In the genomic region with DNA sequence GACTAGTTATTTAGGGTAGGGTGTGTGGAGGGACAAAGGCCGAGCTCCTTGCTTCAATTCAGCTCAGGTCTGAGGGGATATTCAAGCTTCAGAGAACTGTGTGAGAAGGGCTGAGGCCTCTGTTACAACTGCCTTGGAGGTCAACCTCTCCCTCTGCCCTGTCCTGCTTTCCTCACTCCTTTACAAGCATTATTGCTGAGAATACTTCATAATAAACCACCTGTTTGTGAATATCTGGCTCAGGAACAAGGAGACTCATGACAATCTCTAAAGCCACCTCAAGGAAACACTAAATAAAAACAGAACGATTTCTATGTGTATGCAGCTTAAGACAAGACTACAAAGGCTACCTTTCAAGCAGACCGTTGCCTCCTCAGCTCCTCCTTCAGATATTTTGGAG, we compare ENCODE assay signal across 26 cellular contexts. TPM values are rescaled to one million over a fixed set of nuclear protein-coding genes. Genes with fewer than 3 reads are reported as not detected.
DNase-seq lines count a peak whose midpoint lies in the region; ATAC-seq, FAIRE-seq and TF ChIP-seq lines count a peak whose summit lies in the region.
"Had no signal": no experiment of that assay in that cellular context is flagged by ENCODE, and none has a peak within 500 bp of the region (broad histone marks: within the 10 kb centered on the region; RNA-seq: fewer than 3 reads in every experiment).

No MANE protein-coding gene starts in this region.

- peaks cover 0 to 5% (median 0%) of the 10 kb centered on the region in 4 experiments; a peak in 4 of 7 replicates for H3K4me1 ChIP-seq in H1 (replicated peaks in 1 of 4; ENCODE audit: control insufficient read depth in 3 of 4, insufficient read depth in 4 of 4, low read length in 3 of 4)
- H3K4me1 ChIP-seq in neuronal stem cell (ENCODE audit: control insufficient read depth in 2 of 2, insufficient read depth in 1 of 2, low read depth in 1 of 2, low read length in 2 of 2), result peaks cover 4 to 9% of the 10 kb centered on the region in 2 donors
- H3K4me1 ChIP-seq in tibial artery, result peaks cover 0 to 54% (median 20%) of the 10 kb centered on the region in 4 donors
- H3K4me1 ChIP-seq in psoas muscle, result no peaks in the 10 kb centered on the region
- H3K4me1 ChIP-seq: A549; BLaER1 treated with 17β-estradiol and CSF1 and Interleukin-3, amounts not matched to agents 10 nM and 100 nM had no signal

- no peaks in the 10 kb centered on the region for H3K36me3 ChIP-seq in H1 (ENCODE audit: control insufficient read depth in 2 of 4, insufficient read depth in 4 of 4, low read length in 3 of 4)
- no peaks in the 10 kb centered on the region for H3K36me3 ChIP-seq in neuronal stem cell (replicated peaks in 1 of 2; ENCODE audit: control insufficient read depth in 2 of 2, insufficient read depth in 2 of 2, low read length in 2 of 2)
- no peaks in the 10 kb centered on the region for H3K36me3 ChIP-seq in tibial artery
- H3K36me3 ChIP-seq in psoas muscle (ENCODE audit: insufficient read depth in 1 of 2, low read depth in 1 of 2), result no peaks in the 10 kb centered on the region
- H3K36me3 ChIP-seq: BLaER1 treated with 17β-estradiol and CSF1 and Interleukin-3, amounts not matched to agents 10 nM and 100 nM had no signal

- H3K56ac ChIP-seq in H1 (replicated peaks; ENCODE audit: insufficient read length, low read depth, low read length), result no peak overlapping the region

- H3K27me3 Mint-ChIP-seq in mesothelial cell of epicardium (ENCODE audit: low read depth), result no peaks in the 10 kb centered on the region

- H3K4me3 Mint-ChIP-seq in mesothelial cell of epicardium, result no peak overlapping the region
- H3K4me3 Mint-ChIP-seq: CD4-positive, alpha-beta T cell had no signal

- no peak overlapping the region for H2AK5ac ChIP-seq in H1 (ENCODE audit: low read depth, low read length)
- H2AK5ac ChIP-seq in neuronal stem cell (ENCODE audit: low read depth, low read length), result no peak overlapping the region

- H2BK15ac ChIP-seq in H1 (ENCODE audit: low read length) (no peak overlapping the region), neuronal stem cell (ENCODE audit: low read length) (no peak overlapping the region)

- no peaks in the 10 kb centered on the region for H4K20me1 ChIP-seq in H1 (replicated peaks in 1 of 2; ENCODE audit: control insufficient read depth in 1 of 2, insufficient read depth in 2 of 2, low read length in 2 of 2)
- H4K20me1 ChIP-seq: BLaER1 treated with 17β-estradiol and CSF1 and Interleukin-3, amounts not matched to agents 10 nM and 100 nM had no signal

- no peak overlapping the region for H3K4me3 ChIP-seq in H1 (ENCODE audit: extremely low read depth in 1 of 4, insufficient read depth in 2 of 4, low read depth in 3 of 4, low read length in 4 of 4)
- H3K4me3 ChIP-seq in neuronal stem cell (ENCODE audit: low read length in 2 of 2), result no peak overlapping the region
- H3K4me3 ChIP-seq in tibial artery, result no peak overlapping the region
- no peak overlapping the region for H3K4me3 ChIP-seq in psoas muscle
- H3K4me3 ChIP-seq: A549; BLaER1 treated with 17β-estradiol and CSF1 and Interleukin-3, amounts not matched to agents 10 nM and 100 nM had no signal

- no peak overlapping the region for H2BK5ac ChIP-seq in H1 (ENCODE audit: low read depth, low read length)
- H2BK5ac ChIP-seq in neuronal stem cell (ENCODE audit: low read length), result no peak overlapping the region

- H2BK120ac ChIP-seq in H1 (replicated peaks; ENCODE audit: low read depth, low read length) (no peak overlapping the region), neuronal stem cell (ENCODE audit: low read depth, low read length) (no peak overlapping the region)

- peaks cover 4% of the 10 kb centered on the region for H3K9me3 Mint-ChIP-seq in mesothelial cell of epicardium
- H3K9me3 Mint-ChIP-seq: CD4-positive, alpha-beta T cell had no signal

- POLR2A ChIA-PET in H1 (lab: Charles Lee; ENCODE audit: partially characterized antibody), result interaction anchor here (1.2 kb wide), 1 partner anchor 29 kb away, joined by 4 read pairs; no protein-coding TSS in a partner anchor

- no peaks in the 10 kb centered on the region for H3K23me2 ChIP-seq in H1 (ENCODE audit: low read depth, low read length)

- H3K9ac ChIP-seq in H1 (replicated peaks in 1 of 4; ENCODE audit: extremely low read depth in 1 of 4, low read depth in 3 of 4, low read length in 3 of 4) (no peak overlapping the region), neuronal stem cell (ENCODE audit: low read depth, low read length, poor library complexity) (no peak overlapping the region)
- H3K9ac ChIP-seq: BLaER1 treated with 17β-estradiol and CSF1 and Interleukin-3, amounts not matched to agents 10 nM and 100 nM; SK-N-SH had no signal

- no peaks in the 10 kb centered on the region for H3K36me3 Mint-ChIP-seq in mesothelial cell of epicardium

- H3K23ac ChIP-seq in H1 (ENCODE audit: insufficient read length) (no peak overlapping the region), neuronal stem cell (ENCODE audit: low read depth, low read length, poor library complexity) (no peak overlapping the region)

- intact Hi-C loops in tibial artery (cut with DNase I; ENCODE audit: low total_unique reads), result no loop called here
- intact Hi-C loops in psoas muscle (cut with DNase I), result no loop called here

- H4K8ac ChIP-seq in H1 (ENCODE audit: extremely low read depth, insufficient read depth, low read length), result no peak overlapping the region
- H4K8ac ChIP-seq in neuronal stem cell (ENCODE audit: low read depth, low read length), result no peak overlapping the region

- DNase-seq in H1 (ENCODE audit: low read depth in 1 of 2, low spot score in 2 of 2) (no peak), mesothelial cell of epicardium (ENCODE audit: low spot score in 2 of 2, unreplicated experiment in 2 of 2) (no peak), neuronal stem cell (ENCODE audit: low spot score) (no peak), tibial artery (no peak), DMS 273 (lab: John Stamatoyannopoulos, UW; ENCODE audit: unreplicated experiment) (no peak), T-helper 2 cell (no peak), psoas muscle (no peak)
- DNase-seq: AML-193; CD4-positive, alpha-beta T cell; DMS53; MV-4-11; NCI-H1105; NCI-H146; NCI-H1930; NCI-H2107; NCI-H446; NCI-H524 treated with DMSO at 0.1 percent for 48 hours; NK-92 treated with Interleukin-12 subunit alpha and Interleukin-12 subunit beta, amount 100 ng/mL, for 24 hours; PC-3; SK-N-SH had no signal

- no peak for ATAC-seq in psoas muscle
- ATAC-seq: A549, PC-3 had no signal

- CTCF ChIA-PET in H1 (lab: Charles Lee; ENCODE audit: partially characterized antibody), result interaction anchor here (0.6 kb wide), 1 partner anchor 52 kb away, joined by 3 read pairs; no protein-coding TSS in a partner anchor

- H4K5ac ChIP-seq in H1 (ENCODE audit: insufficient read length, low read depth, low read length), result no peak overlapping the region

- H3K4me2 ChIP-seq in H1 (ENCODE audit: insufficient read depth in 1 of 2, low read depth in 2 of 2, low read length in 2 of 2) (no peak overlapping the region), neuronal stem cell (ENCODE audit: insufficient read depth, low read length, poor library complexity, severe bottlenecking) (no peak overlapping the region)
- H3K4me2 ChIP-seq: A549; BLaER1 treated with 17β-estradiol and CSF1 and Interleukin-3, amounts not matched to agents 10 nM and 100 nM; SK-N-SH had no signal

- 82% methylated on average over 3 of the region's 3 CpGs; no CpG with 5 or more reads in 1 of the 2 experiments for WGBS in H1 (ENCODE audit: extremely low coverage in 1 of 2, insufficient coverage in 1 of 2, insufficient read length in 1 of 2, insufficient replicate concordance in 2 of 2, low coverage in 1 of 2, low lambda C conversion rate in 2 of 2, missing lambda C conversion rate in 1 of 2), 2 experiments
- WGBS in neuronal stem cell (ENCODE audit: extremely low coverage in 2 of 2, insufficient read length in 2 of 2, insufficient replicate concordance in 1 of 2), 2 donors, result no CpG with 5 or more reads among the region's 3 CpGs
- 64 to 91% (median 71%) methylated on average over 3 of the region's 3 CpGs for WGBS in psoas muscle, 3 donors

- H2AFZ ChIP-seq in H1 (ENCODE audit: low read length) (0 out of 2 replicates have a peak overlapping the region, but pooled peaks have one; percentile 11), neuronal stem cell (ENCODE audit: low read length) (peak overlapping the region; percentile 38)

- H2BK20ac ChIP-seq in H1 (ENCODE audit: low read length), result no peak overlapping the region

- no peaks in the 10 kb centered on the region for H3K27me3 ChIP-seq in H1 (replicated peaks in 1 of 4; ENCODE audit: control insufficient read depth in 3 of 4, extremely low read depth in 1 of 4, insufficient read depth in 3 of 4, low read length in 3 of 4)
- H3K27me3 ChIP-seq in neuronal stem cell (ENCODE audit: control insufficient read depth in 3 of 3, insufficient read depth in 3 of 3, low read depth in 1 of 3, low read length in 3 of 3), result no peaks in the 10 kb centered on the region
- no peaks in the 10 kb centered on the region for H3K27me3 ChIP-seq in tibial artery
- no peaks in the 10 kb centered on the region for H3K27me3 ChIP-seq in psoas muscle (ENCODE audit: insufficient read depth in 3 of 3, low read length in 2 of 3)
- H3K27me3 ChIP-seq: BLaER1 treated with 17β-estradiol and CSF1 and Interleukin-3, amounts not matched to agents 10 nM and 100 nM had no signal

- H3K9me3 ChIP-seq in H1 (ENCODE audit: insufficient read depth in 2 of 2, low read depth in 1 of 2, low read length in 1 of 2) (0 out of 4 replicates have a peak, but pooled peaks cover 0 to 1% of the 10 kb centered on the region in 2 experiments), neuronal stem cell (replicated peaks in 1 of 2; ENCODE audit: control insufficient read depth in 2 of 2, insufficient read depth in 1 of 2, low read depth in 1 of 2, low read length in 2 of 2) (no peaks in the 10 kb centered on the region), tibial artery (no peaks in the 10 kb centered on the region), psoas muscle (no peaks in the 10 kb centered on the region)
- H3K9me3 ChIP-seq: A549, SK-N-SH had no signal

- H3K18ac ChIP-seq in H1 (ENCODE audit: extremely low read depth, low read length) (no peak overlapping the region), neuronal stem cell (ENCODE audit: low read length) (no peak overlapping the region)

- no peak for TF ChIP-seq RAD21 in H1 (IDR thresholded peaks at IDR 0.05 in 1 of 2, conservative IDR thresholded peaks at IDR 0.05 in 1 of 2; ENCODE audit: low read depth in 2 of 2, low read length in 2 of 2)

- no peak for TF ChIP-seq EP300 in H1 (IDR thresholded peaks at IDR 0.05; ENCODE audit: borderline replicate concordance in 1 of 2, low read depth in 2 of 2, low read length in 2 of 2)

- H3K4ac ChIP-seq in H1 (replicated peaks; ENCODE audit: insufficient read length, low read depth, low read length) (no peak overlapping the region), neuronal stem cell (ENCODE audit: low read length) (no peak overlapping the region)

- H3K79me1 ChIP-seq in H1 (ENCODE audit: low read depth, low read length), result no peaks in the 10 kb centered on the region
- no peaks in the 10 kb centered on the region for H3K79me1 ChIP-seq in neuronal stem cell (ENCODE audit: low read depth, low read length)

- peak overlapping the region; percentile 0 for H3K27ac Mint-ChIP-seq in mesothelial cell of epicardium
- H3K27ac Mint-ChIP-seq: CD4-positive, alpha-beta T cell had no signal

- no peak for TF ChIP-seq POLR2A in H1 (IDR thresholded peaks at IDR 0.05; ENCODE audit: control extremely low read depth in 1 of 2, low read depth in 2 of 2, low read length in 2 of 2)

- H3K27ac ChIP-seq in H1 (ENCODE audit: low read depth, low read length) (no peak overlapping the region), neuronal stem cell (replicated peaks; ENCODE audit: low read length) (no peak overlapping the region), tibial artery (peak overlapping the region; percentile 19 to 20), psoas muscle (no peak overlapping the region)
- H3K27ac ChIP-seq: A549; BLaER1 treated with 17β-estradiol and CSF1 and Interleukin-3, amounts not matched to agents 10 nM and 100 nM had no signal

- no peak for FAIRE-seq in H1 (lab: Jason Lieb, UNC)
- FAIRE-seq: D721Med, G401.6, HTR-8/SVneo had no signal

- no peaks in the 10 kb centered on the region for H3K79me2 ChIP-seq in H1 (ENCODE audit: control insufficient read depth in 1 of 2, insufficient read depth in 2 of 2, low read length in 2 of 2)

- no peak overlapping the region for H4K91ac ChIP-seq in H1 (replicated peaks; ENCODE audit: insufficient read length, low read length)
- no peak overlapping the region for H4K91ac ChIP-seq in neuronal stem cell (ENCODE audit: low read depth, low read length, poor library complexity)

- no peak for TF ChIP-seq CTCF in H1 (IDR thresholded peaks at IDR 0.05; ENCODE audit: control extremely low read depth in 1 of 3, insufficient read depth in 1 of 3, low read depth in 1 of 3, low read length in 3 of 3)
- no peak for TF ChIP-seq CTCF in mesothelial cell of epicardium (IDR thresholded peaks at IDR 0.05; ENCODE audit: unreplicated experiment)
- TF ChIP-seq CTCF in tibial artery (IDR thresholded peaks at IDR 0.05), result no peak
- no peak for TF ChIP-seq CTCF in psoas muscle (IDR thresholded peaks at IDR 0.05)

- H3K14ac ChIP-seq in H1 (ENCODE audit: insufficient read length), result no peak overlapping the region
- no peak overlapping the region for H3K14ac ChIP-seq in neuronal stem cell (ENCODE audit: low read length)

- peaks cover 31% of the 10 kb centered on the region for H3K4me1 Mint-ChIP-seq in mesothelial cell of epicardium

- H2BK12ac ChIP-seq in H1 (ENCODE audit: low read depth, low read length), result no peak overlapping the region
- H2BK12ac ChIP-seq in neuronal stem cell (ENCODE audit: low read length), result no peak overlapping the region

RNA-seq across cellular contexts. Expression of gene OTOGL, which starts 21.7 kb away (rescaled TPM):
- total RNA-seq in H1 (2021; fragmentation: NEBNext Ultra II Directional; extraction: Animal tissue kit (Norgen Biotek cat#: 25700)), result 0.17 and 0.31 TPM in 2 replicates
- polyA plus RNA-seq in H1 (2011; rRNA removed), result 0.11 and 0.12 TPM in 2 replicates
- 0.21 TPM for polyA plus RNA-seq in H1 (2011; cell fraction: cytosol; rRNA removed)
- polyA plus RNA-seq in H1 (2011; cell fraction: nucleus; rRNA removed), result 0.39 TPM
- polyA plus RNA-seq in H1 (2012, experiment 1 of 2), result 0.05 to 0.41 TPM (median 0.18 TPM) in 4 replicates
- not detected for polyA plus RNA-seq in H1 (2012, experiment 2 of 2)
- 0.14 TPM for polyA plus RNA-seq in H1 (2013, experiment 1 of 2)
- 0.09 TPM for polyA plus RNA-seq in H1 (2013, experiment 2 of 2)
- polyA minus RNA-seq in H1 (2011; rRNA and poly(A)+ RNA removed), result 0.59 and 0.66 TPM in 2 replicates
- polyA minus RNA-seq in H1 (2011; cell fraction: cytosol; rRNA and poly(A)+ RNA removed), result 0.29 TPM
- 1.1 TPM for polyA minus RNA-seq in H1 (2011; cell fraction: nucleus; rRNA and poly(A)+ RNA removed)
- 0.45 to 0.60 TPM (median 0.51 TPM) in 3 replicates for total RNA-seq in mesothelial cell of epicardium
- 0.06 TPM for polyA plus RNA-seq in neuronal stem cell (2013, experiment 1 of 2)
- 0.04 TPM for polyA plus RNA-seq in neuronal stem cell (2013, experiment 2 of 2)
- under 1 TPM in 2 of 4 donors, not detected in 2; 0.26 to 0.30 TPM for total RNA-seq in psoas muscle
- under 1 TPM; 0.03 to 0.07 (median 0.07) TPM for polyA plus RNA-seq in psoas muscle
- total RNA-seq: CD4-positive, alpha-beta T cell; MCF 10A had no signal

Comparison
In these comparisons a context has a peak if more than half of its experiments do, and no peak if none do; other contexts are left out.
1. H3K27ac ChIP-seq: peak in tibial artery (2 of 2); none in H1 (single experiment), neuronal stem cell (single experiment) and psoas muscle (single experiment).